Comparison of ENCODE assay signal across 8 cellular contexts in the genomic region with DNA sequence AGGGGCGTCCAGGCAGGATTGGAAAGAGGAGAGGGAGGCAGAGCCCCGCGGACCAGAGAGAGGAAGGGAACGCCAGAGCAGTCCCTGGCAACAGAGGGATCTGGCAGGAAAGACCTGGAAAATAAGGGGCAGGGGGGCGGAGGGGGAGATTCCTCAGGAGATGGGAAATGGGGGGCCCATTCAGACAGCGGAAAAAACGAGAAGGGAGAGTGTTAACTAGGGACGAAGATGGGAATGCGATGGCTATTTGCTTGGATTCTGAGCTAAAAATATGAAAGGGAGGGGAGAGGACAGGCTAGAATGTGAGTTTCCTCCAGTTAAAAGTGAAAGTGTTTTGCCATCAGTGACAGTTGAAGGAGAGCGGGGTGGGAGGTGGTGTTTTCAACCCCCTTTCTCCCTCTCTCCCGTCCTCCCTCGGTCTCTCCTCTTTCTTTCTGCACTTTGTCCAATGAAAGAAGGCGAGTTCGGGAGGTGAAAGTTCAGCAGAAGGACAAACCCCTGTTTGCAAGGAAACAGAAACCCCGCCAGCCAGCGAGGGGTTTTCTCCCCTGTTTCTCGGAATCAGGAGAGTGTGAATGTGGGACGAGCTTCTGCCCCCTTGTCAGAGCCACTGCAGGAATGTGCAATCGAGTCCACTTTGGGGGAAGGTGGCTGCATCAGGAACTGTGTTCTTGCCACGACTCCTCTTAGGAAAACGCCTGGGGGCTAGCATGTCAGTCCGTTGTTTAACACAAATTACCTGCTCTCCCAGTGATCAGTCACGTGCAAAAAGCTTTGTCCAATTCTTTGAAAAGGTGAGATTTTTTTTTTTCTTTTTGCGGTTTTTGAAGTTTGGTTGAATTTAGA. TPM values are rescaled to one million over a fixed set of nuclear protein-coding genes. Genes with fewer than 3 reads are reported as not detected.
DNase-seq lines count a peak whose midpoint lies in the region; ATAC-seq, FAIRE-seq and TF ChIP-seq lines count a peak whose summit lies in the region.

No MANE protein-coding gene starts in this region.

- FAIRE-seq in HTR-8/SVneo (lab: Jason Lieb, UNC): no peak

- DNase-seq in GM06990 (ENCODE audit: extremely low read depth, insufficient read length) (no peak), NCI-H748 treated with DMSO at 0.1 percent for 48 hours (lab: John Stamatoyannopoulos, UW) (peak; percentile 50), activated T-cell treated with anti-CD3 and anti-CD28 coated beads for 4 hours (peak; percentile 33), esophagus muscularis mucosa (ENCODE audit: extremely low spot score) (peak; percentile 92), HTR-8/SVneo (ENCODE audit: insufficient read length, low spot score) (no peak)

- H3K9me3 ChIP-seq in esophagus muscularis mucosa: no peaks in the 10 kb centered on the region
- no peaks in the 10 kb centered on the region for H3K9me3 ChIP-seq in muscle layer of colon (ENCODE audit: low read length)

- ATAC-seq in stimulated activated memory B cell treated with anti-CD40 and anti-IgM and Interleukin-4, amounts not matched to agents 10 μg/mL and 1 μg/mL and 100 μg/mL, for 72 hours: no peak
- no peak for ATAC-seq in GM21526 (IDR thresholded peaks at IDR 0.05; ENCODE audit: low FRiP score, unreplicated experiment)

- H3K36me3 ChIP-seq in GM06990 (ENCODE audit: control insufficient read depth, insufficient read depth, low read length): no peaks in the 10 kb centered on the region
- H3K36me3 ChIP-seq in esophagus muscularis mucosa: no peaks in the 10 kb centered on the region
- H3K36me3 ChIP-seq in muscle layer of colon (ENCODE audit: insufficient read depth, low read length): no peaks in the 10 kb centered on the region

- TF ChIP-seq POLR2A in esophagus muscularis mucosa (IDR thresholded peaks at IDR 0.05; ENCODE audit: low read depth): no peak

- no peak for TF ChIP-seq EP300 in esophagus muscularis mucosa (IDR thresholded peaks at IDR 0.05)

- peaks cover 11% of the 10 kb centered on the region for H3K27me3 Mint-ChIP-seq in stimulated activated memory B cell treated with anti-CD40 and anti-IgM and Interleukin-4, amounts not matched to agents 10 μg/mL and 1 μg/mL and 100 μg/mL, for 72 hours

- H3K27me3 ChIP-seq in GM06990 (replicated peaks; ENCODE audit: control insufficient read depth, insufficient read depth, low read length): peaks cover 3% of the 10 kb centered on the region
- H3K27me3 ChIP-seq in esophagus muscularis mucosa: no peaks in the 10 kb centered on the region
- no peaks in the 10 kb centered on the region for H3K27me3 ChIP-seq in muscle layer of colon (ENCODE audit: control insufficient read depth in 1 of 2, insufficient read depth in 2 of 2, low read length in 2 of 2)

- peaks cover 5 to 49% (median 35%) of the 10 kb centered on the region in 4 donors for H3K4me1 ChIP-seq in esophagus muscularis mucosa
- peaks cover 23% of the 10 kb centered on the region for H3K4me1 ChIP-seq in muscle layer of colon (ENCODE audit: insufficient read depth, low read length)

- no peaks in the 10 kb centered on the region for H3K9me3 Mint-ChIP-seq in stimulated activated memory B cell treated with anti-CD40 and anti-IgM and Interleukin-4, amounts not matched to agents 10 μg/mL and 1 μg/mL and 100 μg/mL, for 72 hours

- peak overlapping the region; percentile 56 for H3K4me3 ChIP-seq in GM06990 (replicated peaks; ENCODE audit: low read depth, low read length)
- peak overlapping the region; percentile 86 to 98 (median 90) for H3K4me3 ChIP-seq in esophagus muscularis mucosa
- peak overlapping the region; percentile 9 to 65 for H3K4me3 ChIP-seq in muscle layer of colon (ENCODE audit: low read depth in 1 of 2, low read length in 2 of 2)

- H3K9ac ChIP-seq in muscle layer of colon (ENCODE audit: low read length): peak overlapping the region; percentile 49

- H3K4me1 Mint-ChIP-seq in stimulated activated memory B cell treated with anti-CD40 and anti-IgM and Interleukin-4, amounts not matched to agents 10 μg/mL and 1 μg/mL and 100 μg/mL, for 72 hours: peaks cover 50% of the 10 kb centered on the region

- peak overlapping the region; percentile 87 for H3K4me3 Mint-ChIP-seq in stimulated activated memory B cell treated with anti-CD40 and anti-IgM and Interleukin-4, amounts not matched to agents 10 μg/mL and 1 μg/mL and 100 μg/mL, for 72 hours

- H3K27ac ChIP-seq in esophagus muscularis mucosa (replicated peaks in 1 of 4) (peak overlapping the region; percentile 96 to 100 (median 98)), muscle layer of colon (ENCODE audit: low read depth, low read length) (peak overlapping the region; percentile 96)

- H3K27ac Mint-ChIP-seq in stimulated activated memory B cell treated with anti-CD40 and anti-IgM and Interleukin-4, amounts not matched to agents 10 μg/mL and 1 μg/mL and 100 μg/mL, for 72 hours: peak overlapping the region; percentile 95

- intact Hi-C loops in esophagus muscularis mucosa (cut with DNase I): loop anchor here (5.0 to 10.0 kb wide), 9 partner anchors 98 to 1032 kb away; no protein-coding TSS in a partner anchor

- WGBS in esophagus muscularis mucosa: under 1% methylated on average over 24 of the region's 24 CpGs

- H3K36me3 Mint-ChIP-seq in stimulated activated memory B cell treated with anti-CD40 and anti-IgM and Interleukin-4, amounts not matched to agents 10 μg/mL and 1 μg/mL and 100 μg/mL, for 72 hours: no peaks in the 10 kb centered on the region

- TF ChIP-seq CTCF in GM06990 (IDR thresholded peaks at IDR 0.05; ENCODE audit: insufficient read depth, low read length, poor library complexity, severe bottlenecking) (no peak), esophagus muscularis mucosa (IDR thresholded peaks at IDR 0.05) (peak in 1 of 3 experiments; percentile 19)

RNA-seq across cellular contexts. Expression of a gene that starts 0.9 kb away (rescaled TPM):
- 100 to 1,000 TPM; 181 to 225 (median 205) TPM for total RNA-seq in esophagus muscularis mucosa

Comparison
In these comparisons a context has a peak if more than half of its experiments do, and no peak if none do; other contexts are left out.
1. DNase-seq: peak in NCI-H748 treated with DMSO at 0.1 percent for 48 hours (single experiment), activated T-cell treated with anti-CD3 and anti-CD28 coated beads for 4 hours (single experiment) and esophagus muscularis mucosa (single experiment); none in GM06990 (single experiment) and HTR-8/SVneo (single experiment).
2. H3K4me3 ChIP-seq: peak in every context shown above with its lines; median percentile 90 in esophagus muscularis mucosa; 56 in GM06990; 37 in muscle layer of colon.